In the genomic region with DNA sequence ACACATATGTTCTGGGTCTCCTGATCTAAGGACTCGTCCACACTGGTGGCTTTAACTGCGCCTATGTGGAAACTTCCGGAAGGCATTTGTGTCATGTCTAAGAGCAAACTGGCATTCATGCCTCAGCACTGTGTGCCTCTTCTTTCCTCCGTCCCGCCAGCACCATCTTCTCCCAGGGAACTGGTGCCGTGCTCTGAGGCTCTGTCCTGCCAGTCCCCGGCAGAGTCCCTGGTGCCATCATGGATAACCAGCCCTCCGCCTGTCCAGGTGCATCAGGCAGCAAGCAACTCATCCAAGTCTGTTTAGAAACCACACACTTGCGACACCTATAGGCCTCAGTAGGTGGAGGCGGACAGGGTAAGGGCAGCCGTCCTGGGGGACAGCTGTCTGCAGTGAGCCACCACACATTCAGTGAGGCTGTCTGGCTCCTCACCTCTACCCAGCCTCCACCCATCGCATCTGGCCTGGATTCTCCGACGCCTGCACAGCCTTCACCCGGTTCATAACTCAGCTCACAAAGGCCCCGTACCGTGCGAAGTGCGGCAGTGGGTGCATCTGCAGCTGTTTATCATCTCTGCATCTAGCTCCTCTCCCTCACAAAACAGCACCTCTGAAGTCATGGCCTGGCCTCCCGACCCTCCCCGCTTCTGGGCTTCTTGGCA, we compare ENCODE assay signal across 16 cellular contexts.
A peak's percentile ranks its signal among the peaks of the same experiment; 100 is the strongest.
DNase-seq lines count a peak whose midpoint lies in the region; ATAC-seq, FAIRE-seq and TF ChIP-seq lines count a peak whose summit lies in the region.
"Had no signal": no experiment of that assay in that cellular context is flagged by ENCODE, and none has a peak within 500 bp of the region (broad histone marks: within the 10 kb centered on the region; RNA-seq: fewer than 3 reads in every experiment).

No MANE protein-coding gene starts in this region.

- TF ChIP-seq EP300 in GM12878 (IDR thresholded peaks at IDR 0.05; ENCODE audit: borderline replicate concordance in 1 of 2, control insufficient read depth in 1 of 2, low read depth in 2 of 2, low read length in 2 of 2), result no peak
- TF ChIP-seq EP300 in SK-N-SH (IDR thresholded peaks at IDR 0.05; ENCODE audit: borderline replicate concordance in 1 of 2, low read depth in 1 of 2, low read length in 1 of 2), result no peak

- peaks cover 37% of the 10 kb centered on the region for H3K4me1 Mint-ChIP-seq in neural progenitor cell
- H3K4me1 Mint-ChIP-seq: activated CD4-positive, alpha-beta T cell treated with anti-CD3 and anti-CD28 coated beads, Interleukin-2, amount 10 ng/mL, durations not matched to agents 24 days and 14 days had no signal

- H3K27me3 Mint-ChIP-seq in neural progenitor cell (ENCODE audit: insufficient read depth, low read depth), result no peaks in the 10 kb centered on the region
- H3K27me3 Mint-ChIP-seq: progenitor cell of endocrine pancreas had no signal

- 70% methylated on average over 21 of the region's 21 CpGs for WGBS in GM12878 (ENCODE audit: insufficient coverage, insufficient replicate concordance, low lambda C conversion rate, missing lambda C conversion rate)
- whole genome bisulfite sequencing in SK-N-SH (ENCODE audit: low lambda C conversion rate), result 96% methylated on average over 20 of the region's 21 CpGs

- no peaks in the 10 kb centered on the region for H3K9me2 ChIP-seq in HCT116 (ENCODE audit: insufficient read depth)
- no peaks in the 10 kb centered on the region for H3K9me2 ChIP-seq in SK-N-SH

- H3F3A ChIP-seq in neural progenitor cell (ENCODE audit: low read depth) (no peaks in the 10 kb centered on the region), SK-N-SH (replicated peaks; ENCODE audit: insufficient read depth) (no peaks in the 10 kb centered on the region)

- H3K9me3 ChIP-seq in HCT116 (ENCODE audit: control insufficient read depth in 1 of 2, insufficient read depth in 1 of 2, low read depth in 1 of 2, low read length in 2 of 2) (no peaks in the 10 kb centered on the region), GM12878 (replicated peaks; ENCODE audit: control insufficient read depth, insufficient read depth, low read length) (no peaks in the 10 kb centered on the region), neural progenitor cell (ENCODE audit: low read depth) (no peaks in the 10 kb centered on the region), SJCRH30 (replicated peaks) (no peaks in the 10 kb centered on the region), SK-N-SH (no peaks in the 10 kb centered on the region)
- H3K9me3 ChIP-seq: colonic mucosa had no signal

- CTCF ChIA-PET in GM10248 (lab: Yijun Ruan, JAX) (no interaction called here), HCT116 (lab: Charles Lee) (interaction anchor here (1.3 kb wide), 1 partner anchor 16 kb away, joined by 3 read pairs; no protein-coding TSS in a partner anchor), GM12878 (lab: Yijun Ruan, JAX) (interaction anchor here (1.1 to 1.3 kb wide), 2 partner anchors 8 to 16 kb away, joined by 3 to 4 read pairs; no protein-coding TSS in a partner anchor), SK-N-SH (lab: Yijun Ruan, JAX) (interaction anchor here (1.6 to 2.3 kb wide), 2 partner anchors 14 to 16 kb away, joined by 4 to 8 read pairs; no protein-coding TSS in a partner anchor)

- no peak overlapping the region for H3K27ac Mint-ChIP-seq in neural progenitor cell
- H3K27ac Mint-ChIP-seq: activated CD4-positive, alpha-beta T cell treated with anti-CD3 and anti-CD28 coated beads, Interleukin-2, amount 10 ng/mL, durations not matched to agents 24 days and 14 days; CD8-positive, alpha-beta memory T cell; progenitor cell of endocrine pancreas had no signal

- in situ Hi-C loops in GM12878 (cut with MboI), result no loop called here

- H3K4me3 ChIP-seq in HCT116 (replicated peaks in 1 of 2; ENCODE audit: low read depth in 1 of 2, low read length in 2 of 2) (no peak overlapping the region), GM12878 (no peak overlapping the region), neural progenitor cell (no peak overlapping the region), SJCRH30 (no peak overlapping the region), SK-N-SH (ENCODE audit: low read depth in 2 of 2, low read length in 1 of 2) (no peak overlapping the region)
- H3K4me3 ChIP-seq: colonic mucosa had no signal

- H3K4me2 ChIP-seq in HCT116 (ENCODE audit: low read length) (no peak overlapping the region), GM12878 (ENCODE audit: control insufficient read depth, insufficient read depth) (no peak overlapping the region), neural progenitor cell (no peak overlapping the region), SK-N-SH (no peak overlapping the region)

- H3K4me3 Mint-ChIP-seq in neural progenitor cell, result no peak overlapping the region
- H3K4me3 Mint-ChIP-seq: activated CD4-positive, alpha-beta T cell treated with anti-CD3 and anti-CD28 coated beads, Interleukin-2, amount 10 ng/mL, durations not matched to agents 24 days and 14 days; CD8-positive, alpha-beta memory T cell had no signal

- H2AFZ ChIP-seq in HCT116 (ENCODE audit: low read depth, low read length, poor library complexity, severe bottlenecking) (no peak overlapping the region), GM12878 (ENCODE audit: control insufficient read depth, low read depth, low read length) (no peak overlapping the region), neural progenitor cell (replicated peaks) (no peak overlapping the region), SK-N-SH (ENCODE audit: low read depth) (no peak overlapping the region)

- H3K9ac ChIP-seq in HCT116 (ENCODE audit: low read length) (no peak overlapping the region), GM12878 (ENCODE audit: control insufficient read depth, insufficient read depth, low read length) (no peak overlapping the region), neural progenitor cell (no peak overlapping the region), SK-N-SH (no peak overlapping the region)

- SMC1A ChIA-PET in GM12878 (lab: Charles Lee; ENCODE audit: uncharacterized antibody, unreplicated experiment), result no interaction called here

- ATAC-seq in HCT116 (peak; percentile 72), GM12878 (peak; percentile 82)

- no peaks in the 10 kb centered on the region for H3K36me3 ChIP-seq in HCT116 (ENCODE audit: control insufficient read depth in 1 of 2, insufficient read depth in 2 of 2, low read length in 2 of 2)
- no peaks in the 10 kb centered on the region for H3K36me3 ChIP-seq in GM12878 (ENCODE audit: control insufficient read depth in 2 of 2, insufficient read depth in 2 of 2, low read length in 1 of 2)
- H3K36me3 ChIP-seq in neural progenitor cell, result no peaks in the 10 kb centered on the region
- no peaks in the 10 kb centered on the region for H3K36me3 ChIP-seq in SJCRH30
- no peaks in the 10 kb centered on the region for H3K36me3 ChIP-seq in SK-N-SH (replicated peaks in 1 of 2; ENCODE audit: control insufficient read depth in 1 of 2, insufficient read depth in 2 of 2, low read length in 1 of 2)
- H3K36me3 ChIP-seq: colonic mucosa had no signal

- H3K27me3 ChIP-seq in HCT116 (ENCODE audit: insufficient read depth, low read length), result no peaks in the 10 kb centered on the region
- H3K27me3 ChIP-seq in GM12878 (replicated peaks in 1 of 2; ENCODE audit: control insufficient read depth in 2 of 2, insufficient read depth in 2 of 2, low read length in 1 of 2), result peaks cover 0 to 1% of the 10 kb centered on the region in 2 experiments; a peak in 3 of 4 replicates
- no peaks in the 10 kb centered on the region for H3K27me3 ChIP-seq in neural progenitor cell
- H3K27me3 ChIP-seq in SJCRH30, result no peaks in the 10 kb centered on the region
- H3K27me3 ChIP-seq in SK-N-SH (ENCODE audit: insufficient read depth), result no peaks in the 10 kb centered on the region
- H3K27me3 ChIP-seq: colonic mucosa had no signal

- POLR2A ChIA-PET in GM10248 (lab: Yijun Ruan, JAX) (no interaction called here), HCT116 (lab: Charles Lee) (no interaction called here), GM12878 (lab: Charles Lee) (no interaction called here), SK-N-SH (lab: Yijun Ruan, JAX) (no interaction called here)

- intact Hi-C loops in HCT116 (cut with micrococcal nuclease) (no loop called here), GM12878 (cut with micrococcal nuclease; ENCODE audit: unreplicated experiment) (no loop called here)

- RAD21 ChIA-PET in HCT116 (lab: Charles Lee; ENCODE audit: low non-redundant PET in 1 of 2, low total read pairs in 2 of 2, uncharacterized antibody in 2 of 2, unreplicated experiment in 2 of 2), result no interaction called here
- RAD21 ChIA-PET in GM12878 (lab: Charles Lee; ENCODE audit: unreplicated experiment), result no interaction called here

- no peak for DNase-seq in GM10248 (ENCODE audit: extremely low spot score)
- DNase-seq in HCT116 (ENCODE audit: low read depth, low spot score), result no peak
- no peak for DNase-seq in GM12878 (ENCODE audit: low read depth, low spot score)
- peak; percentile 53 for DNase-seq in neural progenitor cell (ENCODE audit: low spot score)
- no peak for DNase-seq in SJCRH30
- DNase-seq in SK-N-SH, result no peak
- no peak for DNase-seq in NCI-H2196 (lab: John Stamatoyannopoulos, UW; ENCODE audit: unreplicated experiment)
- DNase-seq in NCI-H1694 (lab: John Stamatoyannopoulos, UW), result no peak
- DNase-seq: activated CD4-positive, alpha-beta T cell treated with anti-CD3 and anti-CD28 coated beads, Interleukin-2, amount 10 ng/mL, durations not matched to agents 24 days and 14 days; activated CD8-positive, alpha-beta memory T cell treated with anti-CD3 and anti-CD28 coated beads, Interleukin-2, amount 50 U/mL, for 48 hours; CD8-positive, alpha-beta memory T cell; colonic mucosa; EL; NCI-H1436 had no signal

- no peak for FAIRE-seq in GM12878 (lab: Jason Lieb, UNC)

- BruUV-seq in HCT116 (replicated peaks; lab: Mats Ljungman, UMichigan), result no TSS peak
- BruUV-seq in GM12878 (replicated peaks; lab: Mats Ljungman, UMichigan), result no TSS peak

- TF ChIP-seq CTCF in GM10248 (IDR thresholded peaks at IDR 0.05; ENCODE audit: control extremely low read depth, extremely low read depth, low read depth, missing control alignments) (peak; percentile 7), HCT116 (IDR thresholded peaks at IDR 0.05 in 2 of 3, conservative IDR thresholded peaks at IDR 0.05 in 1 of 3; ENCODE audit: borderline replicate concordance in 1 of 3, insufficient read depth in 1 of 3, low read depth in 2 of 3, low read length in 2 of 3) (0 out of 6 replicates have a peak, but pooled peaks of 1 of the 3 experiments have one; percentile 10), GM12878 (IDR thresholded peaks at IDR 0.05 in 2 of 3, conservative IDR thresholded peaks at IDR 0.05 in 1 of 3; ENCODE audit: control insufficient read depth in 2 of 3, extremely low read depth in 1 of 3, insufficient read depth in 1 of 3, low read depth in 3 of 3, low read length in 3 of 3) (peak in 1 of 3 experiments; percentile 32; a peak in 2 of 6 replicates), neural progenitor cell (IDR thresholded peaks at IDR 0.05) (peak; percentile 40), SK-N-SH (IDR thresholded peaks at IDR 0.05) (no peak)

- peaks cover 1% of the 10 kb centered on the region for H3K36me3 Mint-ChIP-seq in neural progenitor cell

- no peak overlapping the region for H3K27ac ChIP-seq in HCT116 (ENCODE audit: low read depth, low read length)
- H3K27ac ChIP-seq in GM12878 (ENCODE audit: control insufficient read depth, insufficient read depth), result no peak overlapping the region
- H3K27ac ChIP-seq in neural progenitor cell, result no peak overlapping the region
- no peak overlapping the region for H3K27ac ChIP-seq in SJCRH30
- no peak overlapping the region; a peak in 1 of 4 replicates for H3K27ac ChIP-seq in SK-N-SH (ENCODE audit: low read depth in 2 of 2, low read length in 1 of 2)
- H3K27ac ChIP-seq: colonic mucosa, HL-60 had no signal

- H3K79me2 ChIP-seq in HCT116 (ENCODE audit: insufficient read depth, low read length) (no peaks in the 10 kb centered on the region), GM12878 (ENCODE audit: control insufficient read depth, insufficient read depth, low read length) (no peaks in the 10 kb centered on the region), neural progenitor cell (ENCODE audit: low read depth) (peaks cover 48% of the 10 kb centered on the region), SK-N-SH (ENCODE audit: insufficient read depth) (peaks cover 57% of the 10 kb centered on the region)

- H3K4me1 ChIP-seq in HCT116 (ENCODE audit: control insufficient read depth in 1 of 2, insufficient read depth in 2 of 2, low read length in 2 of 2) (0 out of 4 replicates have a peak, but pooled peaks cover 0 to 5% of the 10 kb centered on the region in 2 experiments), GM12878 (ENCODE audit: control insufficient read depth, insufficient read depth, low read length) (no peaks in the 10 kb centered on the region), neural progenitor cell (peaks cover 8% of the 10 kb centered on the region), SJCRH30 (peaks cover 6% of the 10 kb centered on the region), SK-N-SH (ENCODE audit: control insufficient read depth in 1 of 2, insufficient read depth in 2 of 2, low read depth in 1 of 2, low read length in 1 of 2) (peaks cover 0 to 20% of the 10 kb centered on the region in 2 experiments; a peak in 2 of 4 replicates)
- H3K4me1 ChIP-seq: colonic mucosa had no signal

- TF ChIP-seq POLR2A in HCT116 (IDR thresholded peaks at IDR 0.05; ENCODE audit: borderline replicate concordance, extremely low read depth, insufficient read depth, insufficient read length) (no peak), GM12878 (IDR thresholded peaks at IDR 0.05; ENCODE audit: low read depth, low read length) (no peak)

- peaks cover 2% of the 10 kb centered on the region for H3K9me3 Mint-ChIP-seq in neural progenitor cell
- H3K9me3 Mint-ChIP-seq: activated CD4-positive, alpha-beta T cell treated with anti-CD3 and anti-CD28 coated beads, Interleukin-2, amount 10 ng/mL, durations not matched to agents 24 days and 14 days; CD8-positive, alpha-beta memory T cell had no signal

- TF ChIP-seq RAD21 in HCT116 (IDR thresholded peaks at IDR 0.05; ENCODE audit: low read depth), result no peak
- no peak for TF ChIP-seq RAD21 in GM12878 (IDR thresholded peaks at IDR 0.05; ENCODE audit: insufficient read depth, low read depth, low read length)
- TF ChIP-seq RAD21 in SK-N-SH (IDR thresholded peaks at IDR 0.05; ENCODE audit: low read length), result no peak

- H4K20me1 ChIP-seq in HCT116 (ENCODE audit: insufficient read depth), result no peaks in the 10 kb centered on the region
- no peaks in the 10 kb centered on the region for H4K20me1 ChIP-seq in GM12878 (ENCODE audit: control insufficient read depth, insufficient read depth)
- peaks cover 88% of the 10 kb centered on the region for H4K20me1 ChIP-seq in neural progenitor cell (ENCODE audit: low read depth)
- peaks cover 80% of the 10 kb centered on the region for H4K20me1 ChIP-seq in SK-N-SH (ENCODE audit: insufficient read depth)
